ENCODE assay signal across 17 cellular contexts in the genomic region with DNA sequence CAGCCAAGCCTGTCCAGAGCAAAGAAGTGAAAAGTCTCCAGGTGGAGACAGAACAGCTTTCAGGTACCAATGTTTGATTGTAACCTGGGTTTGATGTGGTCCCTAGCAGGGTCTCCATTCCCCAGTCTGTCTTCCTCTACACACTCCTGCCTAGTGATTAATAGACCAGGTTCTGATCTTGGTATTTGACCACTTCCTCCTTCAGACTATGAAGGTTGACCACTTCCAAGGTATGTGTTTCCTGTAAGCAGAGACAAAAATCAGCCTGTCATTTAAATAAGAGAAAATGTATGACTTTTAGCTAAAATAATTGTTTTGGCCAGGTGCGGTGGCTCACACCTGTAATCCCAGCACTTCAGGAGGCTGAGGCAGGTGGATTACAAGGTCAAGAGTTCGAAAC. TPM values are rescaled to one million over a fixed set of nuclear protein-coding genes. Genes with fewer than 3 reads are reported as not detected.
A peak's percentile ranks its signal among the peaks of the same experiment; 100 is the strongest.
DNase-seq lines count a peak whose midpoint lies in the region; ATAC-seq and TF ChIP-seq lines count a peak whose summit lies in the region.
"Had no signal": no experiment of that assay in that cellular context is flagged by ENCODE, and none has a peak within 500 bp of the region (broad histone marks: within the 10 kb centered on the region; RNA-seq: fewer than 3 reads in every experiment).

No MANE protein-coding gene starts in this region.

- H3K9ac ChIP-seq in OCI-LY3 (ENCODE audit: low read length): no peak overlapping the region

- CTCF ChIA-PET in activated CD4-positive, alpha-beta T cell treated with anti-CD3 and anti-CD28 coated beads for 36 hours (lab: Charles Lee): interaction anchor here (0.7 to 13.9 kb wide), 5 partner anchors 18 to 352 kb away, joined by 3 to 279 read pairs (median 3); no protein-coding TSS in a partner anchor

- H3K4me3 ChIP-seq in OCI-LY3 (ENCODE audit: low read length): no peak overlapping the region
- H3K4me3 ChIP-seq: A549, transverse colon had no signal

- H3K36me3 ChIP-seq in OCI-LY3 (replicated peaks; ENCODE audit: low read depth, low read length): no peaks in the 10 kb centered on the region
- H3K36me3 ChIP-seq: transverse colon had no signal

- no peak overlapping the region for H3K4me3 Mint-ChIP-seq in activated CD4-positive, alpha-beta T cell treated with anti-CD3 and anti-CD28 coated beads for 36 hours
- H3K4me3 Mint-ChIP-seq in immature natural killer cell: peak overlapping the region in 3 of 5 donors; percentile 44 to 57 (median 57)

- 0 out of 2 replicates have a peak overlapping the region, but pooled peaks have one; percentile 2 for H3K27ac ChIP-seq in OCI-LY3 (ENCODE audit: low read length)
- H3K27ac ChIP-seq: A549, transverse colon had no signal

- H3K36me3 Mint-ChIP-seq in activated CD4-positive, alpha-beta T cell treated with anti-CD3 and anti-CD28 coated beads for 36 hours (ENCODE audit: low read depth): no peaks in the 10 kb centered on the region
- H3K36me3 Mint-ChIP-seq in immature natural killer cell: no peaks in the 10 kb centered on the region

- in situ Hi-C loops in GM13976 (cut with MboI; ENCODE audit: low sequenced_read_pairs, unreplicated experiment): no loop called here

- DNase-seq in activated CD4-positive, alpha-beta T cell treated with anti-CD3 and anti-CD28 coated beads for 36 hours: no peak
- DNase-seq in activated CD4-positive, alpha-beta T cell treated with anti-CD3 and anti-CD28 coated beads for 4 hours: no peak
- peak; percentile 28 for DNase-seq in GM13976 (ENCODE audit: low spot score)
- DNase-seq in immature natural killer cell: peak; percentile 13 to 28 (median 22)
- no peak for DNase-seq in NCI-H2029 (lab: John Stamatoyannopoulos, UW)
- no peak for DNase-seq in left colon
- DNase-seq: DMS79; hypothalamus; left cardiac atrium; NCI-H1417; NCI-H2227 treated with DMSO at 0.1 percent for 48 hours; stimulated activated CD4-positive, alpha-beta T cell treated with anti-CD3 and anti-CD28 coated beads, Interleukin-4, amount 100 ng/mL, for 4 hours; transverse colon had no signal

- no peaks in the 10 kb centered on the region for H3K27me3 Mint-ChIP-seq in activated CD4-positive, alpha-beta T cell treated with anti-CD3 and anti-CD28 coated beads for 36 hours
- H3K27me3 Mint-ChIP-seq in immature natural killer cell (ENCODE audit: low read depth in 3 of 3): peaks cover 1 to 6% (median 2%) of the 10 kb centered on the region in 3 donors

- TF ChIP-seq CTCF in GM13976 (IDR thresholded peaks at IDR 0.05; ENCODE audit: borderline replicate concordance, control extremely low read depth, extremely low read depth, insufficient read depth, missing control alignments) (no peak), OCI-LY3 (IDR thresholded peaks at IDR 0.05; ENCODE audit: low read depth, low read length) (no peak)

- H2AFZ ChIP-seq in OCI-LY3 (ENCODE audit: low read depth, low read length): no peak overlapping the region

- H3K4me1 Mint-ChIP-seq in activated CD4-positive, alpha-beta T cell treated with anti-CD3 and anti-CD28 coated beads for 36 hours: peaks cover 28% of the 10 kb centered on the region
- H3K4me1 Mint-ChIP-seq in immature natural killer cell: peaks cover 19 to 28% of the 10 kb centered on the region in 2 donors

- H3K27me3 ChIP-seq in OCI-LY3 (ENCODE audit: low read depth, low read length): no peaks in the 10 kb centered on the region
- H3K27me3 ChIP-seq: transverse colon had no signal

- POLR2A ChIA-PET in activated CD4-positive, alpha-beta T cell treated with anti-CD3 and anti-CD28 coated beads for 36 hours (lab: Charles Lee): no interaction called here

- H3K9me3 Mint-ChIP-seq in activated CD4-positive, alpha-beta T cell treated with anti-CD3 and anti-CD28 coated beads for 36 hours (ENCODE audit: low read depth): no peaks in the 10 kb centered on the region
- no peaks in the 10 kb centered on the region for H3K9me3 Mint-ChIP-seq in immature natural killer cell

- H3K4me1 ChIP-seq in OCI-LY3 (ENCODE audit: low read length): peaks cover 47% of the 10 kb centered on the region
- H3K4me1 ChIP-seq: A549 had no signal

- peak overlapping the region; percentile 32 for H3K4me2 ChIP-seq in OCI-LY3 (ENCODE audit: low read length)
- H3K4me2 ChIP-seq: A549 had no signal

- intact Hi-C loops in activated CD4-positive, alpha-beta T cell treated with anti-CD3 and anti-CD28 coated beads for 36 hours (cut with DNase I, micrococcal nuclease): no loop called here
- intact Hi-C loops in left colon (cut with DNase I, micrococcal nuclease): no loop called here

- peak overlapping the region; percentile 30 for H3K27ac Mint-ChIP-seq in activated CD4-positive, alpha-beta T cell treated with anti-CD3 and anti-CD28 coated beads for 36 hours
- peak overlapping the region in 5 of 6 donors; percentile 32 to 77 (median 53) for H3K27ac Mint-ChIP-seq in immature natural killer cell

- 0 out of 2 replicates have a peak, but pooled peaks cover 5% of the 10 kb centered on the region for H3K79me2 ChIP-seq in OCI-LY3 (ENCODE audit: low read length)

- H3K9me3 ChIP-seq in OCI-LY3 (ENCODE audit: insufficient read depth, low read length): 0 out of 2 replicates have a peak, but pooled peaks cover 3% of the 10 kb centered on the region
- H3K9me3 ChIP-seq: A549, transverse colon had no signal

- ATAC-seq in activated CD4-positive, alpha-beta T cell treated with anti-CD3 and anti-CD28 coated beads for 36 hours: no peak
- ATAC-seq in left colon (no peak), GM18858 (IDR thresholded peaks at IDR 0.05; ENCODE audit: unreplicated experiment) (no peak)
- ATAC-seq: A549, HCT116, left cardiac atrium had no signal

- H4K20me1 ChIP-seq in OCI-LY3 (ENCODE audit: insufficient read depth, low read length): no peaks in the 10 kb centered on the region

RNA-seq across cellular contexts. Expression of gene TOP1, which starts 41.8 kb away (rescaled TPM):
- total RNA-seq in activated CD4-positive, alpha-beta T cell treated with anti-CD3 and anti-CD28 coated beads for 36 hours: 100 to 1,000 TPM; 111 to 124 TPM
- polyA plus RNA-seq in immature natural killer cell: 10 to 100 TPM in 1 of 3 donors, 1 to 10 TPM in 2; 5.0 to 16.0 (median 5.3) TPM
- 10 to 100 TPM; 64.3 to 65.7 TPM for total RNA-seq in left colon

Comparison
In these comparisons a context has a peak if more than half of its experiments do, and no peak if none do; other contexts are left out.
1. DNase-seq: peak in GM13976 (single experiment) and immature natural killer cell (3 of 3); none in activated CD4-positive, alpha-beta T cell treated with anti-CD3 and anti-CD28 coated beads for 36 hours (single experiment), activated CD4-positive, alpha-beta T cell treated with anti-CD3 and anti-CD28 coated beads for 4 hours (0 of 2), NCI-H2029 (single experiment) and left colon (0 of 2).